Comparison of ENCODE assay signal across 21 cellular contexts in the genomic region with DNA sequence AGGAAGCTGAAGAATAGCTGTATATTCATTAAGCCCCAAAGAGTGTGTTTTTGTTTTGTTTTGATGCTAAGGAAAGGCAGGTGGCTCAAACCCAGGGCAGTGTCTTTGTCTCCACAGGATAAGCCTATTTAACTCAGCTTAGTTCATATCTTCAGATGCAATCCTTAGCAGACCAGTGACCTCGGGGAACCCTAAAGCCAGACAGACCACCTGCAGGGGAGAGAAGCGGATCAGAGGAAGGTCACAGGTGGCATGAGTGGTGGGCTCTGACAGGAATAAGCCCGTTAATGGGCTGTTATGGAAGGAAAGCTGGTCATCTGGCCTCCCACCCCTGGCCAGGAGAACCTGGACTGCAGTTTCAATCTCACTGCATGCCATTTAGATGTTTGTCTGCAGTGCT. TPM values are rescaled to one million over a fixed set of nuclear protein-coding genes. Genes with fewer than 3 reads are reported as not detected.
A peak's percentile ranks its signal among the peaks of the same experiment; 100 is the strongest.
DNase-seq lines count a peak whose midpoint lies in the region; FAIRE-seq and TF ChIP-seq lines count a peak whose summit lies in the region.
"Had no signal": no experiment of that assay in that cellular context is flagged by ENCODE, and none has a peak within 500 bp of the region (broad histone marks: within the 10 kb centered on the region; RNA-seq: fewer than 3 reads in every experiment).

No MANE protein-coding gene starts in this region.

- 82% methylated on average over 3 of the region's 3 CpGs for WGBS in esophagus muscularis mucosa
- 70% methylated on average over 3 of the region's 3 CpGs for WGBS in smooth muscle cell (ENCODE audit: low lambda C conversion rate)

- POLR2A ChIA-PET in HEK293T (lab: Yijun Ruan, JAX), result no interaction called here

- H3K4me3 ChIP-seq in HUES48 (ENCODE audit: low read depth, low read length), result no peak overlapping the region
- H3K4me3 ChIP-seq in esophagus muscularis mucosa, result no peak overlapping the region
- H3K4me3 ChIP-seq in smooth muscle cell, result no peak overlapping the region
- H3K4me3 ChIP-seq: BLaER1 had no signal

- no peaks in the 10 kb centered on the region for H4K20me1 ChIP-seq in smooth muscle cell (ENCODE audit: low read depth)
- H4K20me1 ChIP-seq: BLaER1 had no signal

- H3K4me1 ChIP-seq in HUES48 (ENCODE audit: control insufficient read depth, insufficient read depth, low read length) (peaks cover 10% of the 10 kb centered on the region), esophagus muscularis mucosa (no peaks in the 10 kb centered on the region), smooth muscle cell (ENCODE audit: low read depth) (peaks cover 13% of the 10 kb centered on the region)

- peak; percentile 48 for FAIRE-seq in urothelium cell line (lab: Jason Lieb, UNC)
- FAIRE-seq: GM12892, GM18507 had no signal

- no peak for TF ChIP-seq EP300 in esophagus muscularis mucosa (IDR thresholded peaks at IDR 0.05)

- intact Hi-C loops in esophagus muscularis mucosa (cut with DNase I), result no loop called here

- peak overlapping the region; percentile 10 for H3K27ac ChIP-seq in HUES48 (ENCODE audit: low read depth, low read length)
- no peak overlapping the region for H3K27ac ChIP-seq in esophagus muscularis mucosa (replicated peaks in 1 of 4)
- no peak overlapping the region for H3K27ac ChIP-seq in smooth muscle cell (ENCODE audit: low read depth)
- H3K27ac ChIP-seq: BLaER1 had no signal

- TF ChIP-seq POLR2A in esophagus muscularis mucosa (IDR thresholded peaks at IDR 0.05; ENCODE audit: low read depth), result no peak

- DNase-seq in RPMI8226, result peak; percentile 44
- DNase-seq in esophagus muscularis mucosa (ENCODE audit: extremely low spot score), result peak; percentile 77
- no peak for DNase-seq in urothelium cell line (ENCODE audit: low spot score)
- DNase-seq in smooth muscle cell (lab: John Stamatoyannopoulos, UW; ENCODE audit: unreplicated experiment), result no peak
- DNase-seq in SKM-1 (lab: John Stamatoyannopoulos, UW; ENCODE audit: unreplicated experiment), result no peak
- no peak for DNase-seq in HEK293T (ENCODE audit: extremely low spot score)
- DNase-seq: 8988T; CD4-positive, alpha-beta memory T cell; DMS153; DMS79; GDM1; GOT3; H7 had no signal

- H3F3A ChIP-seq in smooth muscle cell (ENCODE audit: low read depth), result no peaks in the 10 kb centered on the region

- no peak overlapping the region for H3K4me2 ChIP-seq in smooth muscle cell
- H3K4me2 ChIP-seq: BLaER1 had no signal

- CTCF ChIA-PET in HEK293T (lab: Yijun Ruan, JAX), result no interaction called here

- H3K36me3 ChIP-seq in HUES48 (ENCODE audit: control insufficient read depth, insufficient read depth, low read length), result no peaks in the 10 kb centered on the region
- no peaks in the 10 kb centered on the region for H3K36me3 ChIP-seq in esophagus muscularis mucosa
- H3K36me3 ChIP-seq in smooth muscle cell (ENCODE audit: low read depth), result no peaks in the 10 kb centered on the region
- H3K36me3 ChIP-seq: BLaER1 had no signal

- H3K27me3 ChIP-seq in HUES48 (ENCODE audit: control insufficient read depth, insufficient read depth, low read length), result no peaks in the 10 kb centered on the region
- H3K27me3 ChIP-seq in esophagus muscularis mucosa, result no peaks in the 10 kb centered on the region
- no peaks in the 10 kb centered on the region for H3K27me3 ChIP-seq in smooth muscle cell (ENCODE audit: low read depth)
- H3K27me3 ChIP-seq: BLaER1 had no signal

- H3K9me3 ChIP-seq in HUES48 (ENCODE audit: control insufficient read depth, insufficient read depth, low read length) (no peaks in the 10 kb centered on the region), esophagus muscularis mucosa (no peaks in the 10 kb centered on the region), smooth muscle cell (replicated peaks; ENCODE audit: low read depth) (no peaks in the 10 kb centered on the region)
- H3K9me3 ChIP-seq: BLaER1 had no signal

- H3K79me2 ChIP-seq in smooth muscle cell (ENCODE audit: low read depth), result no peaks in the 10 kb centered on the region

- H2AFZ ChIP-seq in smooth muscle cell (ENCODE audit: low read depth), result no peak overlapping the region

- TF ChIP-seq CTCF in esophagus muscularis mucosa (IDR thresholded peaks at IDR 0.05) (no peak), smooth muscle cell (IDR thresholded peaks at IDR 0.05; ENCODE audit: borderline replicate concordance, insufficient read depth, poor library complexity, severe bottlenecking) (no peak)

- no peak overlapping the region for H3K9ac ChIP-seq in HUES48 (ENCODE audit: low read depth, low read length)
- no peak overlapping the region for H3K9ac ChIP-seq in smooth muscle cell (ENCODE audit: low read depth)
- H3K9ac ChIP-seq: BLaER1 had no signal

TF ChIP-seq in HEK293T, 16 proteins besides CTCF, POLR2A, EP300 and RAD21:
- TF ChIP-seq FOXM1 (IDR thresholded peaks at IDR 0.05; ENCODE audit: borderline replicate concordance) (no peak), SUZ12 (IDR thresholded peaks at IDR 0.05) (no peak), NFRKB (IDR thresholded peaks at IDR 0.05) (no peak), ZNF384 (IDR thresholded peaks at IDR 0.05) (no peak), LEF1 (IDR thresholded peaks at IDR 0.05; ENCODE audit: borderline replicate concordance) (no peak), L3MBTL2 (conservative IDR thresholded peaks at IDR 0.05) (no peak), FOXA1 (IDR thresholded peaks at IDR 0.05) (no peak), ELF4 (IDR thresholded peaks at IDR 0.05) (no peak), BHLHE40 (IDR thresholded peaks at IDR 0.05; ENCODE audit: borderline replicate concordance) (no peak), HDGF (IDR thresholded peaks at IDR 0.05; ENCODE audit: borderline replicate concordance) (no peak), SP1 (IDR thresholded peaks at IDR 0.05) (no peak), CTBP1 (IDR thresholded peaks at IDR 0.05; ENCODE audit: borderline replicate concordance) (no peak)
- TF ChIP-seq, protein P1, sequence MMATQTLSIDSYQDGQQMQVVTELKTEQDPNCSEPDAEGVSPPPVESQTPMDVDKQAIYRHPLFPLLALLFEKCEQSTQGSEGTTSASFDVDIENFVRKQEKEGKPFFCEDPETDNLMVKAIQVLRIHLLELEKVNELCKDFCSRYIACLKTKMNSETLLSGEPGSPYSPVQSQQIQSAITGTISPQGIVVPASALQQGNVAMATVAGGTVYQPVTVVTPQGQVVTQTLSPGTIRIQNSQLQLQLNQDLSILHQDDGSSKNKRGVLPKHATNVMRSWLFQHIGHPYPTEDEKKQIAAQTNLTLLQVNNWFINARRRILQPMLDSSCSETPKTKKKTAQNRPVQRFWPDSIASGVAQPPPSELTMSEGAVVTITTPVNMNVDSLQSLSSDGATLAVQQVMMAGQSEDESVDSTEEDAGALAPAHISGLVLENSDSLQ (IDR thresholded peaks at IDR 0.05), result no peak

RNA-seq across cellular contexts. Expression of a gene that starts 30.8 kb away (rescaled TPM):
- total RNA-seq in esophagus muscularis mucosa, result not detected
- total RNA-seq in smooth muscle cell, result not detected in 2 replicates
- polyA plus RNA-seq in smooth muscle cell, result 0.53 TPM in 1 of 2 replicates, not detected in the other
- total RNA-seq: A673; CD4-positive, alpha-beta memory T cell; Daoy; H7; HT-29 had no signal
- polyA plus RNA-seq: CD14-positive monocyte had no signal

RNA-seq across cellular contexts. Expression of a gene that starts 53.5 kb away (rescaled TPM):
- 1 to 10 TPM; 2.1 to 5.6 (median 3.5) TPM for total RNA-seq in esophagus muscularis mucosa
- total RNA-seq in smooth muscle cell, result 65.1 and 67.0 TPM in 2 replicates
- 21.6 and 34.7 TPM in 2 replicates for polyA plus RNA-seq in smooth muscle cell
- total RNA-seq: HT-29 had no signal
- polyA plus RNA-seq: CD14-positive monocyte had no signal

Comparison
In these comparisons a context has a peak if more than half of its experiments do, and no peak if none do; other contexts are left out.
1. DNase-seq: peak in RPMI8226 (single experiment) and esophagus muscularis mucosa (single experiment); none in urothelium cell line (single experiment), smooth muscle cell (single experiment), SKM-1 (single experiment) and HEK293T (single experiment).